Comparison of ENCODE assay signal across 16 cellular contexts in the genomic region with DNA sequence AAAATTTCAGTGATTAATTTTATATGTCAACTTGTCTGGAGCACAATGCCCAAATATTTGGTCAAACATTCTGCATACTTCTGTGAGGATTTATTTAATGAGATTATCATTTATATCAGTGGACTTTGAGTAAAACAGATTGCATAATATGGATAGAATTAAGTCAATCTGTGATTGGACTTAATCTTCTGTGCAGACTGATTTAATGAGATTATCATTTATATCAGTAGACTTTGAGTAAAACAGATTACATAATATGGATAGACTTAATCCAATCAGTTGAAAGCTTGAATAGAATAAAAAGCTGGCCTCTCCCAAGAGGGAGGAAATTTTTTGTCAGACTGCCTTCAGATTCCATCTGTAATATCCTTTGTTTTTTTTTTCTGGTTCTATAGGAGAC.
"Had no signal": no experiment of that assay in that cellular context is flagged by ENCODE, and none has a peak within 500 bp of the region (broad histone marks: within the 10 kb centered on the region; RNA-seq: fewer than 3 reads in every experiment).

No MANE protein-coding gene starts in this region.

- ATAC-seq: HepG2 had no signal

- DNase-seq: IMR-90, Kasumi-1, KG1, MM.1S, NCI-H1092 treated with DMSO at 0.1 percent for 48 hours, NCI-H1436, NCI-H187 treated with DMSO at 0.1 percent for 48 hours, NCI-H2029 treated with DMSO at 0.1 percent for 48 hours, NCI-H2171 treated with DMSO at 0.1 percent for 48 hours, NCI-H345, NCI-H526, Right ventricle myocardium superior, RPMI8226, SK-N-SH, T-helper 1 cell had no signal
